ENCODE assay signal across 8 cellular contexts in genomic region chr1:58815069-58815679, GRCh38. TPM values are rescaled to one million over a fixed set of nuclear protein-coding genes. Genes with fewer than 3 reads are reported as not detected.
A peak's percentile ranks its signal among the peaks of the same experiment; 100 is the strongest.
DNase-seq lines count a peak whose midpoint lies in the region; ATAC-seq lines count a peak whose summit lies in the region.

No MANE protein-coding gene starts in this region.

- CTCF ChIA-PET in activated CD4-positive, alpha-beta T cell treated with anti-CD3 and anti-CD28 coated beads, Interleukin-2, amount 10 ng/mL, durations not matched to agents 7 days and 5 days (lab: Charles Lee) = interaction anchor here (1.3 kb wide), 1 partner anchor 29 kb away, joined by 4 read pairs; no protein-coding TSS in a partner anchor

- no peaks in the 10 kb centered on the region for H3K27me3 ChIP-seq in effector memory CD4-positive, alpha-beta T cell (replicated peaks; ENCODE audit: control insufficient read depth, insufficient read depth, low read length, poor library complexity, severe bottlenecking)

- H3K27ac ChIP-seq in effector memory CD4-positive, alpha-beta T cell (ENCODE audit: insufficient read depth, low read length, poor library complexity, severe bottlenecking) = peak overlapping the region; percentile 76

- in situ Hi-C loops in G401 (cut with HindIII; ENCODE audit: low sequenced_read_pairs) = no loop called here

- H3K27ac Mint-ChIP-seq in activated CD4-positive, alpha-beta T cell treated with anti-CD3 and anti-CD28 coated beads, Interleukin-2, amount 10 ng/mL, durations not matched to agents 7 days and 5 days = peak overlapping the region; percentile 93
- H3K27ac Mint-ChIP-seq in memory B cell = peak overlapping the region; percentile 90

- no peaks in the 10 kb centered on the region for H3K9me3 ChIP-seq in effector memory CD4-positive, alpha-beta T cell (ENCODE audit: control insufficient read depth, low read length)

- H3K36me3 ChIP-seq in effector memory CD4-positive, alpha-beta T cell (ENCODE audit: control insufficient read depth, insufficient read depth, low read length) = no peaks in the 10 kb centered on the region

- peak; percentile 58 for DNase-seq in G401 (ENCODE audit: low spot score)
- peak; percentile 24 for DNase-seq in GOT3 (lab: John Stamatoyannopoulos, UW)
- peak; percentile 25 to 40 for DNase-seq in Kasumi-1 (lab: John Stamatoyannopoulos, UW)
- DNase-seq in activated CD4-positive, alpha-beta T cell treated with anti-CD3 and anti-CD28 coated beads, Interleukin-2, amount 10 ng/mL, durations not matched to agents 7 days and 5 days = peak; percentile 45
- DNase-seq in effector memory CD4-positive, alpha-beta T cell = peak; percentile 39 to 58 (median 58)
- DNase-seq in memory B cell (ENCODE audit: low spot score in 2 of 2) = peak; percentile 26 to 34
- DNase-seq in stimulated activated CD8-positive, alpha-beta memory T cell treated with anti-CD3 and anti-CD28 coated beads, Interleukin-2, amount 100 ng/mL, for 48 hours (ENCODE audit: low read depth in 2 of 2) = peak; percentile 45 to 49
- no peak for DNase-seq in midbrain (lab: John Stamatoyannopoulos, UW)

- peaks cover 37% of the 10 kb centered on the region for H3K4me1 ChIP-seq in effector memory CD4-positive, alpha-beta T cell (ENCODE audit: control insufficient read depth, insufficient read depth, low read length, poor library complexity, severe bottlenecking)

- peak; percentile 37 for ATAC-seq in memory B cell (ENCODE audit: low read depth)

- peak overlapping the region; percentile 84 for H3K4me3 Mint-ChIP-seq in activated CD4-positive, alpha-beta T cell treated with anti-CD3 and anti-CD28 coated beads, Interleukin-2, amount 10 ng/mL, durations not matched to agents 7 days and 5 days
- H3K4me3 Mint-ChIP-seq in memory B cell = peak overlapping the region; percentile 91

- no peaks in the 10 kb centered on the region for H3K9me3 Mint-ChIP-seq in activated CD4-positive, alpha-beta T cell treated with anti-CD3 and anti-CD28 coated beads, Interleukin-2, amount 10 ng/mL, durations not matched to agents 7 days and 5 days
- no peaks in the 10 kb centered on the region for H3K9me3 Mint-ChIP-seq in memory B cell

- H3K4me3 ChIP-seq in effector memory CD4-positive, alpha-beta T cell (ENCODE audit: insufficient read depth, low read depth, low read length, poor library complexity, severe bottlenecking) = peak overlapping the region; percentile 79

- POLR2A ChIA-PET in activated CD4-positive, alpha-beta T cell treated with anti-CD3 and anti-CD28 coated beads, Interleukin-2, amount 10 ng/mL, durations not matched to agents 7 days and 5 days (lab: Charles Lee) = no interaction called here

- H3K4me1 Mint-ChIP-seq in activated CD4-positive, alpha-beta T cell treated with anti-CD3 and anti-CD28 coated beads, Interleukin-2, amount 10 ng/mL, durations not matched to agents 7 days and 5 days = peaks cover 53% of the 10 kb centered on the region
- H3K4me1 Mint-ChIP-seq in memory B cell = peaks cover 26% of the 10 kb centered on the region

- H3K36me3 Mint-ChIP-seq in activated CD4-positive, alpha-beta T cell treated with anti-CD3 and anti-CD28 coated beads, Interleukin-2, amount 10 ng/mL, durations not matched to agents 7 days and 5 days (ENCODE audit: low read depth) = peaks cover 1% of the 10 kb centered on the region
- H3K36me3 Mint-ChIP-seq in memory B cell = no peaks in the 10 kb centered on the region

- no peaks in the 10 kb centered on the region for H3K27me3 Mint-ChIP-seq in activated CD4-positive, alpha-beta T cell treated with anti-CD3 and anti-CD28 coated beads, Interleukin-2, amount 10 ng/mL, durations not matched to agents 7 days and 5 days
- no peaks in the 10 kb centered on the region for H3K27me3 Mint-ChIP-seq in memory B cell

RNA-seq across cellular contexts. Expression of gene JUN, which starts 31.3 kb away (rescaled TPM):
- total RNA-seq in G401 (2014; rRNA removed; shearing (Covaris generic)) = 6.7 and 7.9 TPM in 2 replicates
- 10 to 100 TPM; 30.1 to 35.6 TPM for total RNA-seq in activated CD4-positive, alpha-beta T cell treated with anti-CD3 and anti-CD28 coated beads, Interleukin-2, amount 10 ng/mL, durations not matched to agents 7 days and 5 days
